In genomic region chr19:3533563-3534216, GRCh38 we compare ENCODE assay signal across 18 cellular contexts. TPM values are rescaled to one million over a fixed set of nuclear protein-coding genes. Genes with fewer than 3 reads are reported as not detected.
A peak's percentile ranks its signal among the peaks of the same experiment; 100 is the strongest.
DNase-seq lines count a peak whose midpoint lies in the region; ATAC-seq and TF ChIP-seq lines count a peak whose summit lies in the region.
"Had no signal": no experiment of that assay in that cellular context is flagged by ENCODE, and none has a peak within 500 bp of the region (broad histone marks: within the 10 kb centered on the region; RNA-seq: fewer than 3 reads in every experiment).

No MANE protein-coding gene starts in this region.

- DNase-seq in activated T-cell treated with anti-CD3 and anti-CD28 coated beads, Interleukin-2, amount 50 U/mL, for 24 hours, result no peak
- DNase-seq in activated T-cell treated with anti-CD3 and anti-CD28 coated beads, Interleukin-2, amount 50 U/mL, for 1 hour, result no peak
- no peak for DNase-seq in effector memory CD8-positive, alpha-beta T cell
- DNase-seq in testis (peak; percentile 82), AG20443 (ENCODE audit: low spot score) (no peak), NCI-H1436 (lab: John Stamatoyannopoulos, UW) (no peak)
- DNase-seq: Caco-2; CD4-positive, alpha-beta T cell; GOT3; H9; IMR-90; KBM-7 had no signal

- H3K36me3 ChIP-seq in BLaER1 treated with 17β-estradiol and CSF1 and Interleukin-3, amounts not matched to agents 10 nM and 100 nM, result peaks cover 51 to 73% (median 60%) of the 10 kb centered on the region in 11 experiments
- H3K36me3 ChIP-seq in testis (ENCODE audit: low read depth, missing control alignments), result no peaks in the 10 kb centered on the region

- H3K4me3 ChIP-seq in BLaER1 treated with 17β-estradiol and CSF1 and Interleukin-3, amounts not matched to agents 10 nM and 100 nM, result no peak overlapping the region
- H3K4me3 ChIP-seq in testis, result no peak overlapping the region
- H3K4me3 ChIP-seq: A549 had no signal

- peak overlapping the region; percentile 37 for H3K27ac Mint-ChIP-seq in activated T-cell treated with anti-CD3 and anti-CD28 coated beads, Interleukin-2, amount 50 U/mL, for 24 hours
- H3K27ac Mint-ChIP-seq in effector memory CD8-positive, alpha-beta T cell, result peak overlapping the region; percentile 54 to 76

- WGBS in testis, 2 donors, result 47 to 63% methylated on average over 12 of the region's 12 CpGs

- H3K9me3 ChIP-seq in BLaER1 treated with 17β-estradiol and CSF1 and Interleukin-3, amounts not matched to agents 10 nM and 100 nM (replicated peaks in 1 of 11), result no peaks in the 10 kb centered on the region
- no peaks in the 10 kb centered on the region for H3K9me3 ChIP-seq in testis
- H3K9me3 ChIP-seq: A549, Caco-2 had no signal

- H3K4me1 Mint-ChIP-seq in activated T-cell treated with anti-CD3 and anti-CD28 coated beads, Interleukin-2, amount 50 U/mL, for 24 hours (ENCODE audit: low read depth), result no peaks in the 10 kb centered on the region
- H3K4me1 Mint-ChIP-seq in effector memory CD8-positive, alpha-beta T cell (ENCODE audit: low read depth in 2 of 2), result peaks cover 3 to 5% of the 10 kb centered on the region in 2 donors

- no peak for TF ChIP-seq CTCF in testis (IDR thresholded peaks at IDR 0.05)

- no peak overlapping the region for H3K4me3 Mint-ChIP-seq in activated T-cell treated with anti-CD3 and anti-CD28 coated beads, Interleukin-2, amount 50 U/mL, for 24 hours
- no peak overlapping the region for H3K4me3 Mint-ChIP-seq in effector memory CD8-positive, alpha-beta T cell
- H3K4me3 Mint-ChIP-seq: CD4-positive, alpha-beta T cell; H9 had no signal

- no peaks in the 10 kb centered on the region for H3K9me3 Mint-ChIP-seq in activated T-cell treated with anti-CD3 and anti-CD28 coated beads, Interleukin-2, amount 50 U/mL, for 24 hours
- H3K9me3 Mint-ChIP-seq in effector memory CD8-positive, alpha-beta T cell, result no peaks in the 10 kb centered on the region
- H3K9me3 Mint-ChIP-seq: CD4-positive, alpha-beta T cell; H9 had no signal

- peaks cover 63 to 93% (median 81%) of the 10 kb centered on the region in 11 experiments; a peak in 21 of 22 replicates for H4K20me1 ChIP-seq in BLaER1 treated with 17β-estradiol and CSF1 and Interleukin-3, amounts not matched to agents 10 nM and 100 nM

- no peaks in the 10 kb centered on the region for H3K27me3 Mint-ChIP-seq in activated T-cell treated with anti-CD3 and anti-CD28 coated beads, Interleukin-2, amount 50 U/mL, for 24 hours
- H3K27me3 Mint-ChIP-seq in effector memory CD8-positive, alpha-beta T cell, result no peaks in the 10 kb centered on the region
- H3K27me3 Mint-ChIP-seq: CD4-positive, alpha-beta T cell had no signal

- ATAC-seq in effector memory CD8-positive, alpha-beta T cell (replicated peaks), result no peak
- ATAC-seq: A549 had no signal

- H3K4me1 ChIP-seq in BLaER1 treated with 17β-estradiol and CSF1 and Interleukin-3, amounts not matched to agents 10 nM and 100 nM, result peaks cover 14 to 54% (median 51%) of the 10 kb centered on the region in 10 experiments; a peak in 19 of 20 replicates
- H3K4me1 ChIP-seq in testis, result peaks cover 29% of the 10 kb centered on the region
- H3K4me1 ChIP-seq: A549, Caco-2 had no signal

- no peak overlapping the region for H3K27ac ChIP-seq in BLaER1 treated with 17β-estradiol and CSF1 and Interleukin-3, amounts not matched to agents 10 nM and 100 nM
- no peak overlapping the region for H3K27ac ChIP-seq in testis
- H3K27ac ChIP-seq: 22Rv1, A549, C4-2B, HL-60 had no signal

- no peak for TF ChIP-seq POLR2A in testis (IDR thresholded peaks at IDR 0.05)

- peak overlapping the region in 9 of 11 experiments; percentile 15 to 88 (median 80); a peak in 16 of 22 replicates for H3K4me2 ChIP-seq in BLaER1 treated with 17β-estradiol and CSF1 and Interleukin-3, amounts not matched to agents 10 nM and 100 nM
- H3K4me2 ChIP-seq: A549 had no signal

- intact Hi-C loops in testis (cut with DNase I; ENCODE audit: low total_unique reads), result no loop called here

- H3K27me3 ChIP-seq in BLaER1 treated with 17β-estradiol and CSF1 and Interleukin-3, amounts not matched to agents 10 nM and 100 nM, result no peaks in the 10 kb centered on the region
- no peaks in the 10 kb centered on the region for H3K27me3 ChIP-seq in testis

- peak overlapping the region in 3 of 11 experiments; percentile 4 to 44 (median 20); a peak in 1 of 22 replicates for H3K9ac ChIP-seq in BLaER1 treated with 17β-estradiol and CSF1 and Interleukin-3, amounts not matched to agents 10 nM and 100 nM

- peaks cover 59% of the 10 kb centered on the region for H3K36me3 Mint-ChIP-seq in activated T-cell treated with anti-CD3 and anti-CD28 coated beads, Interleukin-2, amount 50 U/mL, for 24 hours (ENCODE audit: low read depth)
- peaks cover 58% of the 10 kb centered on the region for H3K36me3 Mint-ChIP-seq in effector memory CD8-positive, alpha-beta T cell (ENCODE audit: insufficient read depth)

RNA-seq across cellular contexts. Expression of gene TEKTIP1, which starts 5.3 kb away (rescaled TPM):
- total RNA-seq in testis, result 10 to 100 TPM; 35.8 to 55.9 TPM
- polyA plus RNA-seq in testis (ENCODE audit: insufficient read depth, low read depth, low replicate concordance), result 68.2 TPM
- total RNA-seq: HT1080, IMR-90 had no signal
- polyA plus RNA-seq: A549, IMR-90 had no signal

RNA-seq across cellular contexts. Expression of gene MFSD12, which starts 23.7 kb away (rescaled TPM):
- total RNA-seq in testis, result 10 to 100 TPM; 83.9 to 95.1 TPM
- polyA plus RNA-seq in testis (ENCODE audit: insufficient read depth, low read depth, low replicate concordance), result 32.8 TPM

RNA-seq across cellular contexts. Expression of gene FZR1, which starts 27.6 kb away (rescaled TPM):
- total RNA-seq in testis, result 10 to 100 TPM; 91.2 to 95.1 TPM
- polyA plus RNA-seq in testis (ENCODE audit: insufficient read depth, low read depth, low replicate concordance), result 123 TPM

RNA-seq across cellular contexts. Expression of gene DOHH, which starts 33.2 kb away (rescaled TPM):
- 10 to 100 TPM; 23.5 to 29.1 TPM for total RNA-seq in testis
- polyA plus RNA-seq in testis (ENCODE audit: insufficient read depth, low read depth, low replicate concordance), result 10.7 TPM

RNA-seq across cellular contexts. Expression of gene HMG20B, which starts 39.1 kb away (rescaled TPM):
- total RNA-seq in testis, result 100 to 1,000 TPM; 108 to 129 TPM
- polyA plus RNA-seq in testis (ENCODE audit: insufficient read depth, low read depth, low replicate concordance), result 66.2 TPM
